Comparison of ENCODE assay signal across 7 cellular contexts in the genomic region with DNA sequence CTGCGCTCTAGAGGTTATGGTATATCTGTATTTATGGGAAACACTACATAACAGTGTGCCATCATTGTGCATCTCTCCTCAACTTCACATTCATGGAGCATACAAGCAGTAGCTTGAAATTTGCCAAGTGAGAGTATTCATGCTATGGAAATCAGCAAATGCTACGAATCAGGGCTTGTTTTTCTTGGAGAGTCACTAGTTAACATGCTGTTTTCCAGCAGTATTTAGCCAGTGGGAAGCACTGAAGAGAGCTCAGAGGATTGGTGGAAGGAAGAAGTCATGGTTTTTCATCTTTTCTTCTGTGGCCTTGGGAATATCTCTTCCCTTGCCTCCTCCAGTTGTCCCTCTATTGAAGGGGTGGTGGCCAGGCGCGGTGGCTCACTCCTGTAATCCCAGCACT.
"Had no signal": no experiment of that assay in that cellular context is flagged by ENCODE, and none has a peak within 500 bp of the region (broad histone marks: within the 10 kb centered on the region; RNA-seq: fewer than 3 reads in every experiment).

No MANE protein-coding gene starts in this region.

- FAIRE-seq: HTR-8/SVneo had no signal

- H3K4me1 ChIP-seq: HAP-1 had no signal

- H2AFZ ChIP-seq: GM23338 had no signal

- H3K4me2 ChIP-seq: GM23338 had no signal

- DNase-seq: H7, HFFc6, KBM-7 had no signal

- H3K4me3 ChIP-seq: GM23338, HAP-1 had no signal

- H3K9me3 ChIP-seq: HAP-1 had no signal

- ATAC-seq: GM23338, HCT116 had no signal

- H3K36me3 ChIP-seq: HAP-1 had no signal
